ENCODE assay signal across 1 cellular context in the genomic region with DNA sequence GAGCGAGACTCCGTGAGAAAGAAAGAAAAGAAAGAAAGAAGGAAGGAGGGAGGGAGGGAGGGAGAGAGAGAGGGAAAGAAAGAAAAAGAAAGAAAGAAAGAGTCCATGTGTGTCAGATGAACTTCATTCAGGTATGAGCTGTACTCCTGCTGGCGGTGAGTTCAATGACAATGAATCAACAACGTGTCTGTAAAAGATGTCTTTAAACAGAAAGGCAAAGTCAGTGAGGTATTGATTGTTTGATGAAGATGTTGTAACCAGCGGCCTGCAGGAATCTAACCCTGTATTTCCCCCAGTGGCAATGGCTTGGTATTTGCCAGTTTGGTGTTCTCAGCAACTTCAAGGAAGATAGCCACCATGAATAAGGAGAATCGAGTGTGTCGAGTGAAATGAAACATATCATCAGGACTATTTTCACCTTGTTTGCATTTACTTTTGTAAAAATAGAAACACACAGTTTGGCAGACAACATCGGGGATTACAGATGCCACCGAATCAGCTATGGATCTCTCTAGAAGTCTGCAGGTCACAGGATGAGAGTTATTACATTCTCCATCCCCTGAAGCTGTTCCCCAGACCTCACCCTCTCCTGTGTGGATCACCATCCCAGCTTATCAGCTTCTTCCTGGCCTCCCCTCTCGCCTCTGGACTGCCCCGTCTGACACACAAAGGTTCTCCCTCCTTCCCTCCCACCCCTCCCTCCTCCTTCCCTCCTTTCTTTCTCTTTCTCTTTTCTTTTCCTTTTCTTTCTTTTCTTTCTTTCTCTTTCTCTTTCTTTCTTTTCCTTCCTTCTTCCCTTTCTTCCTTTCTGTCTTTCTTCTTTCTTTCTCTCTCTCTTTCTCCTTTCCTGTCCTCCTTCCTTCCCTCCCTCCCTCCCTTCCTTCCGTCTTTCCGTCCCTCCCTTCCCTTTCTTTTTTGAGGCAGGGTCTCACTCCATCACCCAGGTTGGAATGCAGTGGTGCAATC.
TF ChIP-seq lines count a peak whose summit lies in the region.

No MANE protein-coding gene starts in this region.

TF ChIP-seq in HepG2, 621 proteins besides CTCF, POLR2A, EP300 and RAD21 (continued from another document and continues in another):
- no peak for TF ChIP-seq FOXA1 (IDR thresholded peaks at IDR 0.05)
- peak; percentile 61 for TF ChIP-seq FOXA1 (CRISPR knock-in tag; IDR thresholded peaks at IDR 0.05)
- TF ChIP-seq ZNF773 (CRISPR knock-in tag; IDR thresholded peaks at IDR 0.05; ENCODE audit: borderline replicate concordance) = no peak
- TF ChIP-seq SP1 (IDR thresholded peaks at IDR 0.05) = no peak
- TF ChIP-seq SP1 (CRISPR knock-in tag; IDR thresholded peaks at IDR 0.05) = no peak
- TF ChIP-seq, protein P1, sequence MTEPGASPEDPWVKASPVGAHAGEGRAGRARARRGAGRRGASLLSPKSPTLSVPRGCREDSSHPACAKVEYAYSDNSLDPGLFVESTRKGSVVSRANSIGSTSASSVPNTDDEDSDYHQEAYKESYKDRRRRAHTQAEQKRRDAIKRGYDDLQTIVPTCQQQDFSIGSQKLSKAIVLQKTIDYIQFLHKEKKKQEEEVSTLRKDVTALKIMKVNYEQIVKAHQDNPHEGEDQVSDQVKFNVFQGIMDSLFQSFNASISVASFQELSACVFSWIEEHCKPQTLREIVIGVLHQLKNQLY (CRISPR knock-in tag; IDR thresholded peaks at IDR 0.05) = no peak
- TF ChIP-seq JARID2 (CRISPR knock-in tag; IDR thresholded peaks at IDR 0.05; ENCODE audit: insufficient replicate concordance) = no peak
- TF ChIP-seq FOSL1 (CRISPR knock-in tag; IDR thresholded peaks at IDR 0.05; ENCODE audit: borderline replicate concordance) = no peak
- TF ChIP-seq ZNF747 (CRISPR knock-in tag; IDR thresholded peaks at IDR 0.05; ENCODE audit: borderline replicate concordance) = no peak
- TF ChIP-seq ATAD3A (CRISPR knock-in tag; IDR thresholded peaks at IDR 0.05) = no peak
- TF ChIP-seq PHF20 (CRISPR knock-in tag; IDR thresholded peaks at IDR 0.05) = no peak
- no peak for TF ChIP-seq U2AF1 (optimal IDR thresholded peaks at IDR 0.05; ENCODE audit: low read depth, low read length)
- peak; percentile 51; the same call in 1 of the 2 replicates for TF ChIP-seq ZFY (CRISPR knock-in tag; IDR thresholded peaks at IDR 0.05)
- no peak for TF ChIP-seq ZNF225 (CRISPR knock-in tag; IDR thresholded peaks at IDR 0.05)
- no peak for TF ChIP-seq ZNF724P (CRISPR knock-in tag; IDR thresholded peaks at IDR 0.05; ENCODE audit: borderline replicate concordance)
- no peak for TF ChIP-seq PCBP2 (optimal IDR thresholded peaks at IDR 0.05; ENCODE audit: low read depth, low read length, poor library complexity, severe bottlenecking)
- TF ChIP-seq ZBTB1 (CRISPR knock-in tag; IDR thresholded peaks at IDR 0.05; ENCODE audit: borderline replicate concordance) = no peak
- no peak for TF ChIP-seq NAIF1 (CRISPR knock-in tag; IDR thresholded peaks at IDR 0.05; ENCODE audit: borderline replicate concordance)
- TF ChIP-seq, protein P2, sequence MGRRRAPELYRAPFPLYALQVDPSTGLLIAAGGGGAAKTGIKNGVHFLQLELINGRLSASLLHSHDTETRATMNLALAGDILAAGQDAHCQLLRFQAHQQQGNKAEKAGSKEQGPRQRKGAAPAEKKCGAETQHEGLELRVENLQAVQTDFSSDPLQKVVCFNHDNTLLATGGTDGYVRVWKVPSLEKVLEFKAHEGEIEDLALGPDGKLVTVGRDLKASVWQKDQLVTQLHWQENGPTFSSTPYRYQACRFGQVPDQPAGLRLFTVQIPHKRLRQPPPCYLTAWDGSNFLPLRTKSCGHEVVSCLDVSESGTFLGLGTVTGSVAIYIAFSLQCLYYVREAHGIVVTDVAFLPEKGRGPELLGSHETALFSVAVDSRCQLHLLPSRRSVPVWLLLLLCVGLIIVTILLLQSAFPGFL (CRISPR knock-in tag; IDR thresholded peaks at IDR 0.05) = no peak
- TF ChIP-seq ZNF101 (CRISPR knock-in tag; IDR thresholded peaks at IDR 0.05; ENCODE audit: borderline replicate concordance, low read depth) = no peak
- no peak for TF ChIP-seq MTF2 (CRISPR knock-in tag; IDR thresholded peaks at IDR 0.05; ENCODE audit: borderline replicate concordance)
- no peak for TF ChIP-seq BORCS8-MEF2B (CRISPR knock-in tag; IDR thresholded peaks at IDR 0.05)
- TF ChIP-seq ZSCAN30 (CRISPR knock-in tag; IDR thresholded peaks at IDR 0.05) = no peak
- TF ChIP-seq FOXC1 (CRISPR knock-in tag; IDR thresholded peaks at IDR 0.05; ENCODE audit: borderline replicate concordance) = no peak
- TF ChIP-seq ZNF891 (CRISPR knock-in tag; IDR thresholded peaks at IDR 0.05) = no peak
- no peak for TF ChIP-seq ZNF468 (CRISPR knock-in tag; IDR thresholded peaks at IDR 0.05)
- TF ChIP-seq STAG1 (CRISPR knock-in tag; IDR thresholded peaks at IDR 0.05) = no peak
- no peak for TF ChIP-seq NFYC (CRISPR knock-in tag; IDR thresholded peaks at IDR 0.05)
- no peak for TF ChIP-seq ZNF766 (CRISPR knock-in tag; IDR thresholded peaks at IDR 0.05; ENCODE audit: borderline replicate concordance)
- TF ChIP-seq ZNF205 (CRISPR knock-in tag; IDR thresholded peaks at IDR 0.05) = no peak
- TF ChIP-seq, protein P3, sequence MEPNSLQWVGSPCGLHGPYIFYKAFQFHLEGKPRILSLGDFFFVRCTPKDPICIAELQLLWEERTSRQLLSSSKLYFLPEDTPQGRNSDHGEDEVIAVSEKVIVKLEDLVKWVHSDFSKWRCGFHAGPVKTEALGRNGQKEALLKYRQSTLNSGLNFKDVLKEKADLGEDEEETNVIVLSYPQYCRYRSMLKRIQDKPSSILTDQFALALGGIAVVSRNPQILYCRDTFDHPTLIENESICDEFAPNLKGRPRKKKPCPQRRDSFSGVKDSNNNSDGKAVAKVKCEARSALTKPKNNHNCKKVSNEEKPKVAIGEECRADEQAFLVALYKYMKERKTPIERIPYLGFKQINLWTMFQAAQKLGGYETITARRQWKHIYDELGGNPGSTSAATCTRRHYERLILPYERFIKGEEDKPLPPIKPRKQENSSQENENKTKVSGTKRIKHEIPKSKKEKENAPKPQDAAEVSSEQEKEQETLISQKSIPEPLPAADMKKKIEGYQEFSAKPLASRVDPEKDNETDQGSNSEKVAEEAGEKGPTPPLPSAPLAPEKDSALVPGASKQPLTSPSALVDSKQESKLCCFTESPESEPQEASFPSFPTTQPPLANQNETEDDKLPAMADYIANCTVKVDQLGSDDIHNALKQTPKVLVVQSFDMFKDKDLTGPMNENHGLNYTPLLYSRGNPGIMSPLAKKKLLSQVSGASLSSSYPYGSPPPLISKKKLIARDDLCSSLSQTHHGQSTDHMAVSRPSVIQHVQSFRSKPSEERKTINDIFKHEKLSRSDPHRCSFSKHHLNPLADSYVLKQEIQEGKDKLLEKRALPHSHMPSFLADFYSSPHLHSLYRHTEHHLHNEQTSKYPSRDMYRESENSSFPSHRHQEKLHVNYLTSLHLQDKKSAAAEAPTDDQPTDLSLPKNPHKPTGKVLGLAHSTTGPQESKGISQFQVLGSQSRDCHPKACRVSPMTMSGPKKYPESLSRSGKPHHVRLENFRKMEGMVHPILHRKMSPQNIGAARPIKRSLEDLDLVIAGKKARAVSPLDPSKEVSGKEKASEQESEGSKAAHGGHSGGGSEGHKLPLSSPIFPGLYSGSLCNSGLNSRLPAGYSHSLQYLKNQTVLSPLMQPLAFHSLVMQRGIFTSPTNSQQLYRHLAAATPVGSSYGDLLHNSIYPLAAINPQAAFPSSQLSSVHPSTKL (CRISPR knock-in tag; IDR thresholded peaks at IDR 0.05) = peak; percentile 91
- TF ChIP-seq, protein P4, sequence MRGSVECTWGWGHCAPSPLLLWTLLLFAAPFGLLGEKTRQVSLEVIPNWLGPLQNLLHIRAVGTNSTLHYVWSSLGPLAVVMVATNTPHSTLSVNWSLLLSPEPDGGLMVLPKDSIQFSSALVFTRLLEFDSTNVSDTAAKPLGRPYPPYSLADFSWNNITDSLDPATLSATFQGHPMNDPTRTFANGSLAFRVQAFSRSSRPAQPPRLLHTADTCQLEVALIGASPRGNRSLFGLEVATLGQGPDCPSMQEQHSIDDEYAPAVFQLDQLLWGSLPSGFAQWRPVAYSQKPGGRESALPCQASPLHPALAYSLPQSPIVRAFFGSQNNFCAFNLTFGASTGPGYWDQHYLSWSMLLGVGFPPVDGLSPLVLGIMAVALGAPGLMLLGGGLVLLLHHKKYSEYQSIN (CRISPR knock-in tag; IDR thresholded peaks at IDR 0.05; ENCODE audit: borderline replicate concordance) = no peak
- no peak for TF ChIP-seq ZZZ3 (CRISPR knock-in tag; IDR thresholded peaks at IDR 0.05; ENCODE audit: borderline replicate concordance)
- TF ChIP-seq HIVEP1 (CRISPR knock-in tag; IDR thresholded peaks at IDR 0.05) = no peak
- TF ChIP-seq CEBPG (CRISPR knock-in tag; IDR thresholded peaks at IDR 0.05) = peak; percentile 81
- TF ChIP-seq MLLT10 (CRISPR knock-in tag; IDR thresholded peaks at IDR 0.05) = no peak
- TF ChIP-seq, protein P5, sequence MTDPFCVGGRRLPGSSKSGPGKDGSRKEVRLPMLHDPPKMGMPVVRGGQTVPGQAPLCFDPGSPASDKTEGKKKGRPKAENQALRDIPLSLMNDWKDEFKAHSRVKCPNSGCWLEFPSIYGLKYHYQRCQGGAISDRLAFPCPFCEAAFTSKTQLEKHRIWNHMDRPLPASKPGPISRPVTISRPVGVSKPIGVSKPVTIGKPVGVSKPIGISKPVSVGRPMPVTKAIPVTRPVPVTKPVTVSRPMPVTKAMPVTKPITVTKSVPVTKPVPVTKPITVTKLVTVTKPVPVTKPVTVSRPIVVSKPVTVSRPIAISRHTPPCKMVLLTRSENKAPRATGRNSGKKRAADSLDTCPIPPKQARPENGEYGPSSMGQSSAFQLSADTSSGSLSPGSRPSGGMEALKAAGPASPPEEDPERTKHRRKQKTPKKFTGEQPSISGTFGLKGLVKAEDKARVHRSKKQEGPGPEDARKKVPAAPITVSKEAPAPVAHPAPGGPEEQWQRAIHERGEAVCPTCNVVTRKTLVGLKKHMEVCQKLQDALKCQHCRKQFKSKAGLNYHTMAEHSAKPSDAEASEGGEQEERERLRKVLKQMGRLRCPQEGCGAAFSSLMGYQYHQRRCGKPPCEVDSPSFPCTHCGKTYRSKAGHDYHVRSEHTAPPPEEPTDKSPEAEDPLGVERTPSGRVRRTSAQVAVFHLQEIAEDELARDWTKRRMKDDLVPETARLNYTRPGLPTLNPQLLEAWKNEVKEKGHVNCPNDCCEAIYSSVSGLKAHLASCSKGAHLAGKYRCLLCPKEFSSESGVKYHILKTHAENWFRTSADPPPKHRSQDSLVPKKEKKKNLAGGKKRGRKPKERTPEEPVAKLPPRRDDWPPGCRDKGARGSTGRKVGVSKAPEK (CRISPR knock-in tag; IDR thresholded peaks at IDR 0.05; ENCODE audit: borderline replicate concordance) = peak; percentile 92; the same call in 1 of the 2 replicates
- 0 out of 2 replicates have a peak, but pooled peaks have one; percentile 8 for TF ChIP-seq KLF11 (CRISPR knock-in tag; IDR thresholded peaks at IDR 0.05)
- TF ChIP-seq ZFP82 (CRISPR knock-in tag; IDR thresholded peaks at IDR 0.05; ENCODE audit: borderline replicate concordance) = no peak
- no peak for TF ChIP-seq SIN3A (IDR thresholded peaks at IDR 0.05; ENCODE audit: borderline replicate concordance, low read depth, low read length)
- TF ChIP-seq, protein P6, sequence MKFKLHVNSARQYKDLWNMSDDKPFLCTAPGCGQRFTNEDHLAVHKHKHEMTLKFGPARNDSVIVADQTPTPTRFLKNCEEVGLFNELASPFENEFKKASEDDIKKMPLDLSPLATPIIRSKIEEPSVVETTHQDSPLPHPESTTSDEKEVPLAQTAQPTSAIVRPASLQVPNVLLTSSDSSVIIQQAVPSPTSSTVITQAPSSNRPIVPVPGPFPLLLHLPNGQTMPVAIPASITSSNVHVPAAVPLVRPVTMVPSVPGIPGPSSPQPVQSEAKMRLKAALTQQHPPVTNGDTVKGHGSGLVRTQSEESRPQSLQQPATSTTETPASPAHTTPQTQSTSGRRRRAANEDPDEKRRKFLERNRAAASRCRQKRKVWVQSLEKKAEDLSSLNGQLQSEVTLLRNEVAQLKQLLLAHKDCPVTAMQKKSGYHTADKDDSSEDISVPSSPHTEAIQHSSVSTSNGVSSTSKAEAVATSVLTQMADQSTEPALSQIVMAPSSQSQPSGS (CRISPR knock-in tag; IDR thresholded peaks at IDR 0.05) = no peak
- no peak for TF ChIP-seq PTBP1 (IDR thresholded peaks at IDR 0.05; ENCODE audit: low read depth, low read length, poor library complexity, severe bottlenecking)
- no peak for TF ChIP-seq HNRNPL (IDR thresholded peaks at IDR 0.05; ENCODE audit: low read depth, low read length)
- TF ChIP-seq RCOR2 (CRISPR knock-in tag; IDR thresholded peaks at IDR 0.05) = peak; percentile 67; the same call in 1 of the 2 replicates
- TF ChIP-seq RFXANK (CRISPR knock-in tag; IDR thresholded peaks at IDR 0.05) = no peak
- TF ChIP-seq KDM1A (CRISPR knock-in tag; IDR thresholded peaks at IDR 0.05) = 0 out of 2 replicates have a peak, but pooled peaks have one; percentile 35
- no peak for TF ChIP-seq ZIK1 (CRISPR knock-in tag; IDR thresholded peaks at IDR 0.05; ENCODE audit: borderline replicate concordance, low read depth)
- TF ChIP-seq, protein P7, sequence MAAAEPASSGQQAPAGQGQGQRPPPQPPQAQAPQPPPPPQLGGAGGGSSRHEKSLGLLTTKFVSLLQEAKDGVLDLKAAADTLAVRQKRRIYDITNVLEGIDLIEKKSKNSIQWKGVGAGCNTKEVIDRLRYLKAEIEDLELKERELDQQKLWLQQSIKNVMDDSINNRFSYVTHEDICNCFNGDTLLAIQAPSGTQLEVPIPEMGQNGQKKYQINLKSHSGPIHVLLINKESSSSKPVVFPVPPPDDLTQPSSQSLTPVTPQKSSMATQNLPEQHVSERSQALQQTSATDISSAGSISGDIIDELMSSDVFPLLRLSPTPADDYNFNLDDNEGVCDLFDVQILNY (CRISPR knock-in tag; conservative IDR thresholded peaks at IDR 0.05) = no peak
- 0 out of 2 replicates have a peak, but pooled peaks have one; percentile 27 for TF ChIP-seq TARDBP (CRISPR knock-in tag; IDR thresholded peaks at IDR 0.05)
- TF ChIP-seq ZNF678 (CRISPR knock-in tag; IDR thresholded peaks at IDR 0.05) = no peak
- 0 out of 2 replicates have a peak, but pooled peaks have one; percentile 33 for TF ChIP-seq FOXK2 (IDR thresholded peaks at IDR 0.05)
- TF ChIP-seq FLYWCH1 (CRISPR knock-in tag; IDR thresholded peaks at IDR 0.05) = no peak
- TF ChIP-seq, protein P8, sequence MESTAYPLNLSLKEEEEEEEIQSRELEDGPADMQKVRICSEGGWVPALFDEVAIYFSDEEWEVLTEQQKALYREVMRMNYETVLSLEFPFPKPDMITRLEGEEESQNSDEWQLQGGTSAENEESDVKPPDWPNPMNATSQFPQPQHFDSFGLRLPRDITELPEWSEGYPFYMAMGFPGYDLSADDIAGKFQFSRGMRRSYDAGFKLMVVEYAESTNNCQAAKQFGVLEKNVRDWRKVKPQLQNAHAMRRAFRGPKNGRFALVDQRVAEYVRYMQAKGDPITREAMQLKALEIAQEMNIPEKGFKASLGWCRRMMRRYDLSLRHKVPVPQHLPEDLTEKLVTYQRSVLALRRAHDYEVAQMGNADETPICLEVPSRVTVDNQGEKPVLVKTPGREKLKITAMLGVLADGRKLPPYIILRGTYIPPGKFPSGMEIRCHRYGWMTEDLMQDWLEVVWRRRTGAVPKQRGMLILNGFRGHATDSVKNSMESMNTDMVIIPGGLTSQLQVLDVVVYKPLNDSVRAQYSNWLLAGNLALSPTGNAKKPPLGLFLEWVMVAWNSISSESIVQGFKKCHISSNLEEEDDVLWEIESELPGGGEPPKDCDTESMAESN (CRISPR knock-in tag; conservative IDR thresholded peaks at IDR 0.05) = peak; percentile 58; the same call in 1 of the 2 replicates
